In genomic region chr2:142750858-142751257, GRCh38 we compare ENCODE assay signal across 20 cellular contexts.
DNase-seq lines count a peak whose midpoint lies in the region; ATAC-seq, FAIRE-seq and TF ChIP-seq lines count a peak whose summit lies in the region.
"Had no signal": no experiment of that assay in that cellular context is flagged by ENCODE, and none has a peak within 500 bp of the region (broad histone marks: within the 10 kb centered on the region; RNA-seq: fewer than 3 reads in every experiment).

No MANE protein-coding gene starts in this region.

- H3K4me3 ChIP-seq in A549 (no peak overlapping the region), LNCaP clone FGC (ENCODE audit: low read depth, low read length) (no peak overlapping the region), liver (ENCODE audit: low read depth in 1 of 3, low read length in 3 of 3) (no peak overlapping the region), right atrium auricular region (no peak overlapping the region)

- H3K27ac ChIP-seq in A549 = peak overlapping the region in 1 of 2 experiments; percentile 46; a peak in 4 of 6 replicates
- H3K27ac ChIP-seq in liver (ENCODE audit: low read depth in 1 of 2, low read length in 2 of 2) = peak overlapping the region; percentile 42 to 66
- H3K27ac ChIP-seq in right atrium auricular region = no peak overlapping the region

- H3K36me3 ChIP-seq in liver (ENCODE audit: control insufficient read depth in 4 of 4, insufficient read depth in 3 of 4, low read depth in 1 of 4, low read length in 3 of 4) (no peaks in the 10 kb centered on the region), right atrium auricular region (no peaks in the 10 kb centered on the region)
- H3K36me3 ChIP-seq: BE2C had no signal

- no peaks in the 10 kb centered on the region for H3K27me3 ChIP-seq in liver (ENCODE audit: control insufficient read depth in 4 of 4, insufficient read depth in 4 of 4, low read length in 3 of 4)
- H3K27me3 ChIP-seq in right atrium auricular region = no peaks in the 10 kb centered on the region
- H3K27me3 ChIP-seq: BE2C had no signal

- peaks cover 6% of the 10 kb centered on the region; the same call in 1 of the 3 replicates for H3K9me3 ChIP-seq in A549
- no peaks in the 10 kb centered on the region for H3K9me3 ChIP-seq in liver (ENCODE audit: control insufficient read depth in 4 of 4, low read length in 3 of 4)
- no peaks in the 10 kb centered on the region for H3K9me3 ChIP-seq in right atrium auricular region
- H3K9me3 ChIP-seq: BE2C had no signal

- no peak overlapping the region for H3K9ac ChIP-seq in liver (ENCODE audit: low read depth in 1 of 2, low read length in 2 of 2)

- H3K4me1 ChIP-seq in A549 (peaks cover 53% of the 10 kb centered on the region), liver (ENCODE audit: control insufficient read depth in 4 of 4, insufficient read depth in 4 of 4, low read length in 3 of 4) (peaks cover 0 to 19% (median 12%) of the 10 kb centered on the region in 4 donors), right atrium auricular region (no peaks in the 10 kb centered on the region)
- H3K4me1 ChIP-seq: BE2C had no signal

- DNase-seq in A549 (ENCODE audit: low read depth in 1 of 2, low spot score in 1 of 2) (peak in 1 of 2 experiments; percentile 63), LNCaP clone FGC (ENCODE audit: low read depth) (peak; percentile 19), iris pigment epithelial cell (ENCODE audit: low read depth) (peak; percentile 23), NCI-H1417 treated with DMSO at 0.1 percent for 48 hours (lab: John Stamatoyannopoulos, UW) (no peak), NCI-H510A treated with DMSO at 0.1 percent for 48 hours (lab: John Stamatoyannopoulos, UW) (no peak), right atrium auricular region (ENCODE audit: low spot score) (no peak)
- DNase-seq: 8988T; ACHN; BE2C; C1 segment of cervical spinal cord; CD4-positive, CD25-positive, alpha-beta regulatory T cell; CD8-positive, alpha-beta memory T cell; COR-L47; DMS79 treated with DMSO at 0.1 percent for 48 hours; GF-D8; H9 had no signal

- POLR2A ChIA-PET in A549 (lab: Yijun Ruan, JAX) = interaction anchor here (1.0 kb wide), 1 partner anchor 124 kb away, joined by 4 read pairs; no protein-coding TSS in a partner anchor

- CTCF ChIA-PET in A549 (lab: Yijun Ruan, JAX) = interaction anchor here (2.3 kb wide), 1 partner anchor 68 kb away, joined by 6 read pairs; no protein-coding TSS in a partner anchor

- TF ChIP-seq EP300 in A549 (IDR thresholded peaks at IDR 0.05) = peak in 1 of 2 experiments; percentile 16; a peak in 1 of 5 replicates

- TF ChIP-seq CTCF in A549 (IDR thresholded peaks at IDR 0.05) (no peak), LNCaP clone FGC (IDR thresholded peaks at IDR 0.05; ENCODE audit: control insufficient read depth, extremely low read depth, insufficient read depth) (no peak), liver (IDR thresholded peaks at IDR 0.05; ENCODE audit: low read depth, low read length, missing input control) (no peak), right atrium auricular region (IDR thresholded peaks at IDR 0.05) (no peak)

- no peak for TF ChIP-seq POLR2A in A549 (IDR thresholded peaks at IDR 0.05; ENCODE audit: low read length)

- under 1% methylated on average over 2 of the region's 2 CpGs for WGBS in A549 (ENCODE audit: missing lambda C conversion rate)
- WGBS in liver = 31% methylated on average over 2 of the region's 2 CpGs

- no peak for FAIRE-seq in A549 (lab: Jason Lieb, UNC)
- FAIRE-seq: D721Med, H1 had no signal

- TF ChIP-seq RAD21 in A549 (conservative IDR thresholded peaks at IDR 0.05 in 1 of 2, IDR thresholded peaks at IDR 0.05 in 1 of 2) (no peak; a peak in 1 of 5 replicates), liver (IDR thresholded peaks at IDR 0.05) (no peak)

- H3K4me2 ChIP-seq in A549 = peak overlapping the region; percentile 57

- ATAC-seq in A549 = peak; percentile 38 to 47; a peak in 5 of 6 replicates
- no peak for ATAC-seq in GM21737 (IDR thresholded peaks at IDR 0.05; ENCODE audit: unreplicated experiment)

TF ChIP-seq in A549, 52 proteins besides CTCF, POLR2A, EP300 and RAD21:
- TF ChIP-seq, protein P1, sequence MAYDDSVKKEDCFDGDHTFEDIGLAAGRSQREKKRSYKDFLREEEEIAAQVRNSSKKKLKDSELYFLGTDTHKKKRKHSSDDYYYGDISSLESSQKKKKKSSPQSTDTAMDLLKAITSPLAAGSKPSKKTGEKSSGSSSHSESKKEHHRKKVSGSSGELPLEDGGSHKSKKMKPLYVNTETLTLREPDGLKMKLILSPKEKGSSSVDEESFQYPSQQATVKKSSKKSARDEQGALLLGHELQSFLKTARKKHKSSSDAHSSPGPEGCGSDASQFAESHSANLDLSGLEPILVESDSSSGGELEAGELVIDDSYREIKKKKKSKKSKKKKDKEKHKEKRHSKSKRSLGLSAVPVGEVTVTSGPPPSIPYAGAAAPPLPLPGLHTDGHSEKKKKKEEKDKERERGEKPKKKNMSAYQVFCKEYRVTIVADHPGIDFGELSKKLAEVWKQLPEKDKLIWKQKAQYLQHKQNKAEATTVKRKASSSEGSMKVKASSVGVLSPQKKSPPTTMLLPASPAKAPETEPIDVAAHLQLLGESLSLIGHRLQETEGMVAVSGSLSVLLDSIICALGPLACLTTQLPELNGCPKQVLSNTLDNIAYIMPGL (CRISPR knock-in tag; IDR thresholded peaks at IDR 0.05; ENCODE audit: borderline replicate concordance) = no peak
- peak; percentile 55 to 79; a peak in 3 of 4 replicates for TF ChIP-seq CEBPB (IDR thresholded peaks at IDR 0.05)
- TF ChIP-seq MAFK (IDR thresholded peaks at IDR 0.05; ENCODE audit: partially characterized antibody) = peak; percentile 83
- 0 out of 3 replicates have a peak, but pooled peaks have one; percentile 32 for TF ChIP-seq SMC3 (IDR thresholded peaks at IDR 0.05)
- no peak for TF ChIP-seq FOSL2 (IDR thresholded peaks at IDR 0.05)
- peak; percentile 64 for TF ChIP-seq FOSL2 (CRISPR knock-in tag; IDR thresholded peaks at IDR 0.05)
- TF ChIP-seq HOXA7 (CRISPR knock-in tag; IDR thresholded peaks at IDR 0.05) = no peak
- no peak for TF ChIP-seq POLR2AphosphoS2 (conservative IDR thresholded peaks at IDR 0.05; ENCODE audit: low read length)
- TF ChIP-seq MAZ (IDR thresholded peaks at IDR 0.05; ENCODE audit: borderline replicate concordance, low read depth, low read length) = no peak
- peak; percentile 39; the same call in 1 of the 2 replicates for TF ChIP-seq JUNB (IDR thresholded peaks at IDR 0.05)
- TF ChIP-seq CHD2 (IDR thresholded peaks at IDR 0.05; ENCODE audit: low read length, partially characterized antibody) = no peak

TF ChIP-seq in liver, 16 proteins besides CTCF, POLR2A, EP300 and RAD21 (continues in another document):
- TF ChIP-seq JUND (IDR thresholded peaks at IDR 0.05) = peak in 1 of 2 donors; percentile 25
- TF ChIP-seq YY1 (IDR thresholded peaks at IDR 0.05) = no peak
- peak in 1 of 2 donors; percentile 34 for TF ChIP-seq RXRA (IDR thresholded peaks at IDR 0.05)
- TF ChIP-seq, protein P2, sequence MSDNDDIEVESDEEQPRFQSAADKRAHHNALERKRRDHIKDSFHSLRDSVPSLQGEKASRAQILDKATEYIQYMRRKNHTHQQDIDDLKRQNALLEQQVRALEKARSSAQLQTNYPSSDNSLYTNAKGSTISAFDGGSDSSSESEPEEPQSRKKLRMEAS (IDR thresholded peaks at IDR 0.05) = no peak
- no peak for TF ChIP-seq TAF1 (conservative IDR thresholded peaks at IDR 0.05)
- TF ChIP-seq FOXA1 (IDR thresholded peaks at IDR 0.05) = no peak
- no peak for TF ChIP-seq FOXA2 (IDR thresholded peaks at IDR 0.05)
- TF ChIP-seq HNF4A (conservative IDR thresholded peaks at IDR 0.05) = peak; percentile 73 to 80
- TF ChIP-seq SP1 (IDR thresholded peaks at IDR 0.05) = no peak
- TF ChIP-seq GABPA (IDR thresholded peaks at IDR 0.05 in 1 of 2, conservative IDR thresholded peaks at IDR 0.05 in 1 of 2) = no peak
- TF ChIP-seq ATF3 (IDR thresholded peaks at IDR 0.05) = no peak
- no peak for TF ChIP-seq EGR1 (IDR thresholded peaks at IDR 0.05; ENCODE audit: low read depth in 2 of 2)
- TF ChIP-seq REST (IDR thresholded peaks at IDR 0.05) = no peak
- no peak for TF ChIP-seq NR2F2 (IDR thresholded peaks at IDR 0.05)

Comparison
In these comparisons a context has a peak if more than half of its experiments do, and no peak if none do; other contexts are left out.
1. DNase-seq: peak in LNCaP clone FGC (single experiment) and iris pigment epithelial cell (single experiment); none in NCI-H1417 treated with DMSO at 0.1 percent for 48 hours (single experiment), NCI-H510A treated with DMSO at 0.1 percent for 48 hours (single experiment) and right atrium auricular region (single experiment).
2. H3K27ac ChIP-seq: peak in liver (2 of 2); none in right atrium auricular region (0 of 2).